8 cellular contexts compared by ENCODE assay signal in the genomic region with DNA sequence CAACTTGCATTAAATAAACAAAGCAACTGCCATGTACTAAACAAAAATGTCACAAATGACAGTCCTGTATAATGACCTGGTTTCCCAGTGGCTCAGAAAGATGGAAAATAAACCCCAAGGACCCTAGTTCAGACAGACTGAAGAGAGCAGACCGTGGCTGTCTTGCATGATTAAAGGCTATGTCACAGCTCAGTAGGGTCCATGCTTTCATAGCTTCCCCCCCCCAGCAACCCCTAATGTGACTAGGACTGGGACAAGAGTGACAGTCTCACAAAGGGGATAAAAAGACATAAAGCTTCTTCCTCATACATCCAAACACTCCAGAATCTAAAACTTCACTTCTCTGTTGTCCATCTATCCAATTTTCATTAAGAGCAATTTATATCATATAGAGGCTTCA.
A peak's percentile ranks its signal among the peaks of the same experiment; 100 is the strongest.
DNase-seq lines count a peak whose midpoint lies in the region; ATAC-seq and TF ChIP-seq lines count a peak whose summit lies in the region.

No MANE protein-coding gene starts in this region.

- H3K4me1 ChIP-seq in DND-41 (ENCODE audit: insufficient read depth, low read length) (peaks cover 29% of the 10 kb centered on the region), RWPE2 (ENCODE audit: insufficient read depth, poor library complexity, severe bottlenecking) (peaks cover 28% of the 10 kb centered on the region), esophagus squamous epithelium (peaks cover 0 to 52% (median 8%) of the 10 kb centered on the region in 3 donors), psoas muscle (peaks cover 51% of the 10 kb centered on the region)

- peak overlapping the region; percentile 42 for H3K9ac ChIP-seq in DND-41 (ENCODE audit: low read depth, low read length)

- H4K20me1 ChIP-seq in DND-41 (ENCODE audit: insufficient read depth, low read length): no peaks in the 10 kb centered on the region

- peak overlapping the region; percentile 56 for H2AFZ ChIP-seq in DND-41 (ENCODE audit: low read depth, low read length)

- H3K4me3 ChIP-seq in DND-41 (ENCODE audit: low read depth in 1 of 2, low read length in 2 of 2) (peak overlapping the region in 1 of 2 experiments; percentile 56; a peak in 1 of 4 replicates), RWPE2 (ENCODE audit: severe bottlenecking) (no peak overlapping the region), esophagus squamous epithelium (no peak overlapping the region), psoas muscle (no peak overlapping the region)

- H3K79me2 ChIP-seq in DND-41 (ENCODE audit: insufficient read depth, low read length): peaks cover 41% of the 10 kb centered on the region

- TF ChIP-seq POLR2A in esophagus squamous epithelium (IDR thresholded peaks at IDR 0.05): no peak

- ATAC-seq in DND-41 (ENCODE audit: insufficient read depth, low read depth): no peak
- ATAC-seq in RWPE2 (ENCODE audit: low read depth): no peak
- ATAC-seq in psoas muscle: no peak
- ATAC-seq in GM21423 (IDR thresholded peaks at IDR 0.05; ENCODE audit: unreplicated experiment): no peak
- no peak for ATAC-seq in HG02938 (IDR thresholded peaks at IDR 0.05; ENCODE audit: unreplicated experiment)

- H3K36me3 ChIP-seq in DND-41 (ENCODE audit: insufficient read depth, low read length) (no peaks in the 10 kb centered on the region), RWPE2 (ENCODE audit: low read depth) (no peaks in the 10 kb centered on the region), esophagus squamous epithelium (no peaks in the 10 kb centered on the region), psoas muscle (ENCODE audit: insufficient read depth in 1 of 2, low read depth in 1 of 2) (no peaks in the 10 kb centered on the region)

- TF ChIP-seq CTCF in DND-41 (IDR thresholded peaks at IDR 0.05; ENCODE audit: borderline replicate concordance, extremely low read depth, low read length, poor library complexity, severe bottlenecking): no peak
- TF ChIP-seq CTCF in RWPE2 (IDR thresholded peaks at IDR 0.05; ENCODE audit: poor library complexity, severe bottlenecking): no peak
- no peak for TF ChIP-seq CTCF in esophagus squamous epithelium (IDR thresholded peaks at IDR 0.05)
- TF ChIP-seq CTCF in psoas muscle (IDR thresholded peaks at IDR 0.05): no peak

- H3K27ac ChIP-seq in DND-41 (ENCODE audit: low read length): peak overlapping the region; percentile 89
- peak overlapping the region; percentile 100 for H3K27ac ChIP-seq in RWPE2 (ENCODE audit: poor library complexity, severe bottlenecking)
- peak overlapping the region in 3 of 4 donors; percentile 36 to 87 (median 86) for H3K27ac ChIP-seq in esophagus squamous epithelium
- peak overlapping the region; percentile 80 for H3K27ac ChIP-seq in psoas muscle

- no peak for DNase-seq in DND-41
- no peak for DNase-seq in RWPE2 (ENCODE audit: low spot score)
- no peak for DNase-seq in esophagus squamous epithelium (lab: John Stamatoyannopoulos, UW)
- no peak for DNase-seq in psoas muscle
- DNase-seq in NCI-H2081 (lab: John Stamatoyannopoulos, UW): no peak
- no peak for DNase-seq in stimulated activated CD4-positive, alpha-beta T cell treated with anti-CD3 and anti-CD28 coated beads, Interleukin-15, amount 100 ng/mL, for 24 hours

- H3K27me3 ChIP-seq in DND-41 (ENCODE audit: insufficient read depth, low read length, poor library complexity) (no peaks in the 10 kb centered on the region), RWPE2 (ENCODE audit: insufficient read depth, poor library complexity, severe bottlenecking) (no peaks in the 10 kb centered on the region), esophagus squamous epithelium (no peaks in the 10 kb centered on the region), psoas muscle (ENCODE audit: insufficient read depth in 3 of 3, low read length in 2 of 3) (no peaks in the 10 kb centered on the region)

- intact Hi-C loops in esophagus squamous epithelium (cut with DNase I) (no loop called here), psoas muscle (cut with DNase I) (loop anchor here in 1 of 2 donors (5.0 kb wide), 1 partner anchor 55 kb away; no protein-coding TSS in a partner anchor)

- 45 to 92% methylated on average over 1 of the region's 1 CpG for WGBS in esophagus squamous epithelium, 2 donors
- 47 to 79% (median 65%) methylated on average over 1 of the region's 1 CpG for WGBS in psoas muscle, 3 donors

- H3K9me3 ChIP-seq in DND-41 (ENCODE audit: insufficient read depth, low read length, severe bottlenecking) (no peaks in the 10 kb centered on the region), RWPE2 (ENCODE audit: severe bottlenecking) (no peaks in the 10 kb centered on the region), esophagus squamous epithelium (no peaks in the 10 kb centered on the region), psoas muscle (no peaks in the 10 kb centered on the region)

- peak overlapping the region; percentile 70 for H3K4me2 ChIP-seq in DND-41 (ENCODE audit: insufficient read depth, low read length)
